ENCODE assay signal across 15 cellular contexts in genomic region chrX:11704725-11705495, GRCh38.
A peak's percentile ranks its signal among the peaks of the same experiment; 100 is the strongest.
DNase-seq lines count a peak whose midpoint lies in the region; FAIRE-seq and TF ChIP-seq lines count a peak whose summit lies in the region.
"Had no signal": no experiment of that assay in that cellular context is flagged by ENCODE, and none has a peak within 500 bp of the region (broad histone marks: within the 10 kb centered on the region; RNA-seq: fewer than 3 reads in every experiment).

No MANE protein-coding gene starts in this region.

- TF ChIP-seq POLR2A in H54 (IDR thresholded peaks at IDR 0.05; ENCODE audit: low read depth, low read length): no peak

- no peaks in the 10 kb centered on the region for H3K27me3 ChIP-seq in ACC112 (ENCODE audit: insufficient read depth, low read length)

- no peak for FAIRE-seq in H54 (lab: Jason Lieb, UNC)
- FAIRE-seq: pancreas, small intestine had no signal

- H3K36me3 ChIP-seq in ACC112 (ENCODE audit: insufficient read depth, low read length): no peaks in the 10 kb centered on the region
- H3K36me3 ChIP-seq: pancreas had no signal

- H3K27ac ChIP-seq in ACC112 (ENCODE audit: low read depth, low read length) (no peak overlapping the region), caudate nucleus (ENCODE audit: low read depth, low read length) (no peak overlapping the region)
- H3K27ac ChIP-seq: pancreas had no signal

- H3K4me3 ChIP-seq in ACC112 (ENCODE audit: low read depth, low read length): no peak overlapping the region
- H3K4me3 ChIP-seq: mucosa of descending colon, pancreas had no signal

- no peaks in the 10 kb centered on the region for H3K4me1 ChIP-seq in ACC112 (ENCODE audit: control insufficient read depth, insufficient read depth, low read length, unreplicated experiment)
- H3K4me1 ChIP-seq: pancreas had no signal

- peak; percentile 3 for DNase-seq in H54 (ENCODE audit: insufficient read length, low spot score)
- peak; percentile 13 for DNase-seq in astrocyte of the hippocampus (ENCODE audit: low read depth, low spot score)
- DNase-seq in islet precursor cell: peak; percentile 75
- DNase-seq in caudate nucleus (lab: John Stamatoyannopoulos, UW): no peak
- no peak for DNase-seq in MV-4-11 (lab: John Stamatoyannopoulos, UW)
- DNase-seq in NOMO-1 (lab: John Stamatoyannopoulos, UW; ENCODE audit: unreplicated experiment in 2 of 2): no peak
- DNase-seq in SKM-1 treated with dmso at 0.1 percent for 144 hours (lab: John Stamatoyannopoulos, UW; ENCODE audit: unreplicated experiment): no peak
- DNase-seq: Calu3, head of caudate nucleus, kidney glomerular epithelial cell, mucosa of descending colon, NCI-H345, pancreas, small intestine had no signal

- no peaks in the 10 kb centered on the region for H3K79me2 ChIP-seq in ACC112 (ENCODE audit: control insufficient read depth, insufficient read depth, low read length, unreplicated experiment)

- H2AFZ ChIP-seq in ACC112 (ENCODE audit: low read length, unreplicated experiment): peak overlapping the region; percentile 12

Comparison
In these comparisons a context has a peak if more than half of its experiments do, and no peak if none do; other contexts are left out.
1. DNase-seq: peak in H54 (single experiment), astrocyte of the hippocampus (single experiment) and islet precursor cell (single experiment); none in caudate nucleus (0 of 61), MV-4-11 (single experiment), NOMO-1 (0 of 2) and SKM-1 treated with dmso at 0.1 percent for 144 hours (single experiment).